ENCODE assay signal across 6 cellular contexts in genomic region chr15:75716249-75716950, GRCh38. TPM values are rescaled to one million over a fixed set of nuclear protein-coding genes. Genes with fewer than 3 reads are reported as not detected.
"Had no signal": no experiment of that assay in that cellular context is flagged by ENCODE, and none has a peak within 500 bp of the region (broad histone marks: within the 10 kb centered on the region; RNA-seq: fewer than 3 reads in every experiment).

No MANE protein-coding gene starts in this region.

RNA-seq across cellular contexts. Expression of gene CSPG4, which starts 3.8 kb away (rescaled TPM):
- total RNA-seq: activated CD4-positive, alpha-beta memory T cell treated with anti-CD3 and anti-CD28 coated beads, Interleukin-2, amount 10 ng/mL, durations not matched to agents 7 days and 5 days; activated CD4-positive, alpha-beta T cell treated with anti-CD3 and anti-CD28 coated beads, Interleukin-2, amount 10 ng/mL, durations not matched to agents 7 days and 5 days; activated naive CD8-positive, alpha-beta T cell treated with anti-CD3 and anti-CD28 coated beads, Interleukin-2, amount 10 ng/mL, durations not matched to agents 7 days and 5 days; naive thymus-derived CD4-positive, alpha-beta T cell; T-helper 2 cell treated with Interferon-gamma antibody and Interleukin-4, amounts not matched to agents 100 ng/mL and 5 ng/mL, for 36 hours had no signal
- polyA plus RNA-seq: naive thymus-derived CD4-positive, alpha-beta T cell; neural cell had no signal
